Comparison of ENCODE assay signal across 8 cellular contexts in genomic region chr19:11556634-11557420, GRCh38. TPM values are rescaled to one million over a fixed set of nuclear protein-coding genes. Genes with fewer than 3 reads are reported as not detected.
A peak's percentile ranks its signal among the peaks of the same experiment; 100 is the strongest.
DNase-seq lines count a peak whose midpoint lies in the region; ATAC-seq and TF ChIP-seq lines count a peak whose summit lies in the region.
"Had no signal": no experiment of that assay in that cellular context is flagged by ENCODE, and none has a peak within 500 bp of the region (broad histone marks: within the 10 kb centered on the region; RNA-seq: fewer than 3 reads in every experiment).

No MANE protein-coding gene starts in this region.

- H3K9me3 ChIP-seq in osteoblast (ENCODE audit: low read depth, low read length) (no peaks in the 10 kb centered on the region), right cardiac atrium (ENCODE audit: control insufficient read depth, low read length) (no peaks in the 10 kb centered on the region)

- POLR2A ChIA-PET in activated CD4-positive, alpha-beta T cell treated with anti-CD3 and anti-CD28 coated beads for 36 hours (lab: Charles Lee): interaction anchor here (0.5 kb wide), 1 partner anchor 119 kb away, joined by 3 read pairs; no protein-coding TSS in a partner anchor

- H3K9me3 Mint-ChIP-seq in activated CD4-positive, alpha-beta T cell treated with anti-CD3 and anti-CD28 coated beads for 36 hours (ENCODE audit: low read depth): no peaks in the 10 kb centered on the region
- H3K9me3 Mint-ChIP-seq in activated naive CD8-positive, alpha-beta T cell (ENCODE audit: low read depth): no peaks in the 10 kb centered on the region

- DNase-seq in activated CD4-positive, alpha-beta T cell treated with anti-CD3 and anti-CD28 coated beads for 36 hours: no peak
- no peak for DNase-seq in activated CD4-positive, alpha-beta T cell treated with anti-CD3 and anti-CD28 coated beads for 1 hour
- DNase-seq in osteoblast (ENCODE audit: insufficient read length, low spot score, missing footprints) (peak; percentile 58), right cardiac atrium (no peak)
- DNase-seq: NCI-H1048; stimulated activated CD4-positive, alpha-beta T cell treated with anti-CD3 and anti-CD28 coated beads, Interleukin-4, amount 100 ng/mL, for 4 hours had no signal

- H3K79me2 ChIP-seq in osteoblast (ENCODE audit: insufficient read depth, low read length): peaks cover 41% of the 10 kb centered on the region

- no peak for TF ChIP-seq CTCF in osteoblast (IDR thresholded peaks at IDR 0.05; ENCODE audit: extremely low read depth, low read depth, low read length)

- peaks cover 34% of the 10 kb centered on the region for H4K20me1 ChIP-seq in osteoblast (ENCODE audit: insufficient read depth, low read length)

- H3K27ac ChIP-seq in osteoblast (ENCODE audit: low read depth, low read length): no peak overlapping the region
- no peak overlapping the region for H3K27ac ChIP-seq in right cardiac atrium (ENCODE audit: low read length)

- H3K4me1 Mint-ChIP-seq in activated CD4-positive, alpha-beta T cell treated with anti-CD3 and anti-CD28 coated beads for 36 hours: peaks cover 41% of the 10 kb centered on the region
- H3K4me1 Mint-ChIP-seq in activated naive CD8-positive, alpha-beta T cell (ENCODE audit: low read depth): peaks cover 40% of the 10 kb centered on the region

- H3K27me3 ChIP-seq in osteoblast (ENCODE audit: insufficient read depth, low read length) (no peaks in the 10 kb centered on the region), right cardiac atrium (ENCODE audit: control insufficient read depth, insufficient read depth) (no peaks in the 10 kb centered on the region)

- ATAC-seq in activated CD4-positive, alpha-beta T cell treated with anti-CD3 and anti-CD28 coated beads for 36 hours: no peak
- no peak for ATAC-seq in GM21576 (IDR thresholded peaks at IDR 0.05; ENCODE audit: unreplicated experiment)
- no peak for ATAC-seq in right cardiac atrium

- H3K4me2 ChIP-seq in osteoblast (ENCODE audit: insufficient read depth, low read length): no peak overlapping the region

- WGBS in right cardiac atrium: 76% methylated on average over 4 of the region's 4 CpGs

- H2AFZ ChIP-seq in osteoblast (ENCODE audit: low read length): no peak overlapping the region

- CTCF ChIA-PET in activated CD4-positive, alpha-beta T cell treated with anti-CD3 and anti-CD28 coated beads for 36 hours (lab: Charles Lee): interaction anchor here (0.7 to 1.5 kb wide), 2 partner anchors 25 to 65 kb away, joined by 3 to 4 read pairs; no protein-coding TSS in a partner anchor

- H3K36me3 Mint-ChIP-seq in activated CD4-positive, alpha-beta T cell treated with anti-CD3 and anti-CD28 coated beads for 36 hours (ENCODE audit: low read depth): peaks cover 28% of the 10 kb centered on the region
- peaks cover 2% of the 10 kb centered on the region for H3K36me3 Mint-ChIP-seq in activated naive CD8-positive, alpha-beta T cell

- H3K4me3 ChIP-seq in osteoblast (ENCODE audit: insufficient read depth, low read length) (no peak overlapping the region), right cardiac atrium (ENCODE audit: low read length) (no peak overlapping the region)

- peaks cover 5% of the 10 kb centered on the region for H3K36me3 ChIP-seq in osteoblast (ENCODE audit: insufficient read depth, low read length)

- peaks cover 21% of the 10 kb centered on the region for H3K4me1 ChIP-seq in osteoblast (ENCODE audit: insufficient read depth, low read length)
- H3K4me1 ChIP-seq in right cardiac atrium (ENCODE audit: control insufficient read depth, insufficient read depth, low read length): peaks cover 5% of the 10 kb centered on the region

- H3K4me3 Mint-ChIP-seq in activated CD4-positive, alpha-beta T cell treated with anti-CD3 and anti-CD28 coated beads for 36 hours: peak overlapping the region; percentile 90
- peak overlapping the region; percentile 98 for H3K4me3 Mint-ChIP-seq in activated naive CD8-positive, alpha-beta T cell

- no peaks in the 10 kb centered on the region for H3K27me3 Mint-ChIP-seq in activated CD4-positive, alpha-beta T cell treated with anti-CD3 and anti-CD28 coated beads for 36 hours
- H3K27me3 Mint-ChIP-seq in activated naive CD8-positive, alpha-beta T cell: no peaks in the 10 kb centered on the region

- intact Hi-C loops in activated CD4-positive, alpha-beta T cell treated with anti-CD3 and anti-CD28 coated beads for 36 hours (cut with DNase I, micrococcal nuclease): no loop called here
- intact Hi-C loops in right cardiac atrium (cut with DNase I): no loop called here

- H3K27ac Mint-ChIP-seq in activated CD4-positive, alpha-beta T cell treated with anti-CD3 and anti-CD28 coated beads for 36 hours: peak overlapping the region; percentile 45
- H3K27ac Mint-ChIP-seq in activated naive CD8-positive, alpha-beta T cell: peak overlapping the region; percentile 62

RNA-seq across cellular contexts. Expression of gene ELOF1, which starts 2.2 kb away (rescaled TPM):
- 10 to 100 TPM; 48.0 to 53.7 TPM for total RNA-seq in activated CD4-positive, alpha-beta T cell treated with anti-CD3 and anti-CD28 coated beads for 36 hours
- total RNA-seq in osteoblast: 31.2 and 42.0 TPM in 2 replicates
- 10 to 100 TPM; 35.2 to 47.4 (median 41.0) TPM for total RNA-seq in right cardiac atrium
- 54.9 TPM for polyA plus RNA-seq in right cardiac atrium

RNA-seq across cellular contexts. Expression of gene CNN1, which starts 18.2 kb away (rescaled TPM):
- not detected for total RNA-seq in activated CD4-positive, alpha-beta T cell treated with anti-CD3 and anti-CD28 coated beads for 36 hours
- total RNA-seq in osteoblast: 7.1 and 9.8 TPM in 2 replicates
- 100 to 1,000 TPM; 150 to 246 (median 173) TPM for total RNA-seq in right cardiac atrium
- polyA plus RNA-seq in right cardiac atrium: 298 TPM

RNA-seq across cellular contexts. Expression of gene ACP5, which starts 20.6 kb away (rescaled TPM):
- 10 to 100 TPM; 10.3 to 12.4 TPM for total RNA-seq in activated CD4-positive, alpha-beta T cell treated with anti-CD3 and anti-CD28 coated beads for 36 hours
- total RNA-seq in osteoblast (0.59 and 2.5 TPM in 2 replicates), right cardiac atrium (1 to 10 TPM; 2.9 to 8.4 (median 6.1) TPM)
- 3.8 TPM for polyA plus RNA-seq in right cardiac atrium

RNA-seq across cellular contexts. Expression of gene ECSIT, which starts 27.9 kb away (rescaled TPM):
- total RNA-seq in activated CD4-positive, alpha-beta T cell treated with anti-CD3 and anti-CD28 coated beads for 36 hours: 10 to 100 TPM; 37.2 to 44.6 TPM
- total RNA-seq in osteoblast: 36.9 and 37.1 TPM in 2 replicates
- total RNA-seq in right cardiac atrium: 100 to 1,000 TPM in 2 of 4 donors, 10 to 100 TPM in 2; 88.1 to 126 (median 105) TPM
- polyA plus RNA-seq in right cardiac atrium: 133 TPM

RNA-seq across cellular contexts. Expression of gene ZNF627, which starts 40.5 kb away (rescaled TPM):
- total RNA-seq in activated CD4-positive, alpha-beta T cell treated with anti-CD3 and anti-CD28 coated beads for 36 hours: 1 to 10 TPM; 6.4 to 6.7 TPM
- total RNA-seq in osteoblast (18.9 and 20.3 TPM in 2 replicates), right cardiac atrium (1 to 10 TPM; 6.4 to 7.3 (median 7.0) TPM)
- polyA plus RNA-seq in right cardiac atrium: 4.2 TPM

Comparison
In these comparisons a context has a peak if more than half of its experiments do, and no peak if none do; other contexts are left out.
1. RNA of gene CNN1, which starts 18.2 kb away (total RNA-seq): 150 to 246 TPM in right cardiac atrium; 7.1 to 9.8 TPM in osteoblast and not detected in activated CD4-positive, alpha-beta T cell treated with anti-CD3 and anti-CD28 coated beads for 36 hours; every median in the first group is over 10 times any median in the second.